In genomic region chr7:27113991-27114866, GRCh38 we compare ENCODE assay signal across 8 cellular contexts. TPM values are rescaled to one million over a fixed set of nuclear protein-coding genes. Genes with fewer than 3 reads are reported as not detected.
DNase-seq lines count a peak whose midpoint lies in the region; TF ChIP-seq lines count a peak whose summit lies in the region.

No MANE protein-coding gene starts in this region.

- peak overlapping the region; percentile 66 for H3K27ac Mint-ChIP-seq in Caco-2 (ENCODE audit: unreplicated experiment)

- no peaks in the 10 kb centered on the region for H3K27me3 Mint-ChIP-seq in Caco-2 (ENCODE audit: insufficient read depth, unreplicated experiment)

- no TSS peak for BruUV-seq in Caco-2 (replicated peaks; lab: Mats Ljungman, UMichigan)
- BruUV-seq in A673 (replicated peaks; lab: Mats Ljungman, UMichigan) = no TSS peak

- H3K4me3 Mint-ChIP-seq in Caco-2 (ENCODE audit: unreplicated experiment) = peak overlapping the region; percentile 76

- peak; percentile 47 to 70 for DNase-seq in Caco-2
- peak; percentile 93 for DNase-seq in NCI-H69 (lab: John Stamatoyannopoulos, UW)
- DNase-seq in esophagus muscularis mucosa (ENCODE audit: extremely low spot score) = no peak
- DNase-seq in ovary = peak in 4 of 5 donors; percentile 41 to 84 (median 59)
- DNase-seq in substantia nigra (lab: John Stamatoyannopoulos, UW) = no peak
- DNase-seq in NCI-H2171 treated with DMSO at 0.1 percent for 48 hours (lab: John Stamatoyannopoulos, UW) = no peak
- DNase-seq in A673 (ENCODE audit: low spot score) = no peak
- no peak for DNase-seq in MM.1S

- H3K27me3 ChIP-seq in Caco-2 (replicated peaks; ENCODE audit: control insufficient read depth, insufficient read depth, low read length) = no peaks in the 10 kb centered on the region
- no peaks in the 10 kb centered on the region for H3K27me3 ChIP-seq in esophagus muscularis mucosa
- peaks cover 3% of the 10 kb centered on the region for H3K27me3 ChIP-seq in ovary
- peaks cover 97% of the 10 kb centered on the region for H3K27me3 ChIP-seq in A673 (replicated peaks; ENCODE audit: insufficient read depth, low read depth, low read length, poor library complexity)
- H3K27me3 ChIP-seq in MM.1S (replicated peaks; ENCODE audit: insufficient read depth, low read length) = peaks cover 30% of the 10 kb centered on the region; the same call in 1 of the 2 replicates

- H3K4me1 ChIP-seq in Caco-2 (peaks cover 56% of the 10 kb centered on the region), esophagus muscularis mucosa (peaks cover 26 to 66% (median 63%) of the 10 kb centered on the region in 4 donors), ovary (ENCODE audit: insufficient read depth) (no peaks in the 10 kb centered on the region), A673 (ENCODE audit: insufficient read depth, low read length, poor library complexity, severe bottlenecking) (no peaks in the 10 kb centered on the region), MM.1S (ENCODE audit: low read length) (no peaks in the 10 kb centered on the region)

- H3K4me1 Mint-ChIP-seq in Caco-2 (ENCODE audit: low read depth, unreplicated experiment) = peaks cover 30% of the 10 kb centered on the region

- TF ChIP-seq EP300 in esophagus muscularis mucosa (IDR thresholded peaks at IDR 0.05) = no peak
- no peak for TF ChIP-seq EP300 in ovary (IDR thresholded peaks at IDR 0.05)

- 21% methylated on average over 14 of the region's 27 CpGs for WGBS in esophagus muscularis mucosa
- WGBS in ovary, 3 donors = 8 to 17% (median 14%) methylated on average over 17 to 27 of the region's 27 CpGs

- CTCF ChIA-PET in Caco-2 (lab: Charles Lee) (interaction anchor here (1.3 to 2.1 kb wide), 3 partner anchors 17 to 76 kb away, joined by 4 to 7 read pairs (median 4); partner anchors contain the start of gene HOXA1), A673 (lab: Charles Lee) (interaction anchor here (0.6 kb wide), 1 partner anchor 47 kb away, joined by 10 read pairs; no protein-coding TSS in a partner anchor)

- H3K9ac ChIP-seq in MM.1S (ENCODE audit: low read length) = no peak overlapping the region

- H3K9me3 ChIP-seq in Caco-2 (no peaks in the 10 kb centered on the region), esophagus muscularis mucosa (no peaks in the 10 kb centered on the region), ovary (no peaks in the 10 kb centered on the region), A673 (ENCODE audit: low read depth, low read length, poor library complexity, severe bottlenecking) (no peaks in the 10 kb centered on the region), MM.1S (replicated peaks; ENCODE audit: insufficient read depth, low read length) (no peaks in the 10 kb centered on the region)

- no peaks in the 10 kb centered on the region for H3K9me2 ChIP-seq in MM.1S (replicated peaks; ENCODE audit: insufficient read depth, low read length)

- no peaks in the 10 kb centered on the region for H4K20me1 ChIP-seq in MM.1S (ENCODE audit: insufficient read depth, low read length)

- no peaks in the 10 kb centered on the region for H3K9me3 Mint-ChIP-seq in Caco-2 (ENCODE audit: unreplicated experiment)

- H3K27ac ChIP-seq in esophagus muscularis mucosa (replicated peaks in 1 of 4) (peak overlapping the region; percentile 96 to 100 (median 99)), ovary (peak overlapping the region; percentile 21 to 80), substantia nigra (ENCODE audit: low read depth, low read length, poor library complexity, severe bottlenecking) (no peak overlapping the region), A673 (ENCODE audit: low read depth, low read length, poor library complexity, severe bottlenecking) (no peak overlapping the region), MM.1S (ENCODE audit: low read length) (no peak overlapping the region)

- H2AFZ ChIP-seq in MM.1S (ENCODE audit: low read length) = no peak overlapping the region

- peaks cover 43% of the 10 kb centered on the region for H3K36me3 Mint-ChIP-seq in Caco-2 (ENCODE audit: insufficient read depth, unreplicated experiment)

- no peaks in the 10 kb centered on the region for H3F3A ChIP-seq in MM.1S (ENCODE audit: insufficient read depth, low read length)

- intact Hi-C loops in Caco-2 (cut with micrococcal nuclease; ENCODE audit: unreplicated experiment) = loop anchor here (2.0 kb wide), 1 partner anchor 17 kb away; the partner anchor contains the start of gene HOXA4
- intact Hi-C loops in esophagus muscularis mucosa (cut with DNase I) = no loop called here
- intact Hi-C loops in ovary (cut with DNase I) = no loop called here
- intact Hi-C loops in A673 (cut with micrococcal nuclease; ENCODE audit: unreplicated experiment) = no loop called here

- no peak overlapping the region for H3K4me2 ChIP-seq in MM.1S (ENCODE audit: low read depth, low read length)

- peak overlapping the region; percentile 53 for H3K4me3 ChIP-seq in Caco-2 (ENCODE audit: low read depth, low read length)
- peak overlapping the region; percentile 68 to 88 (median 77) for H3K4me3 ChIP-seq in esophagus muscularis mucosa
- peak overlapping the region; percentile 49 for H3K4me3 ChIP-seq in ovary
- H3K4me3 ChIP-seq in A673 (ENCODE audit: low read depth, low read length, poor library complexity, severe bottlenecking) = no peak overlapping the region
- no peak overlapping the region for H3K4me3 ChIP-seq in MM.1S (ENCODE audit: low read length)

- no peak for TF ChIP-seq CTCF in Caco-2 (IDR thresholded peaks at IDR 0.05; ENCODE audit: insufficient read depth in 1 of 2, low read depth in 1 of 2, low read length in 1 of 2, severe bottlenecking in 1 of 2, unreplicated experiment in 1 of 2)
- TF ChIP-seq CTCF in esophagus muscularis mucosa (IDR thresholded peaks at IDR 0.05) = no peak
- no peak for TF ChIP-seq CTCF in ovary (IDR thresholded peaks at IDR 0.05)
- TF ChIP-seq CTCF in A673 (conservative IDR thresholded peaks at IDR 0.05; ENCODE audit: low read depth, low read length) = no peak
- TF ChIP-seq CTCF in MM.1S (IDR thresholded peaks at IDR 0.05; ENCODE audit: low read length) = no peak

- TF ChIP-seq POLR2A in esophagus muscularis mucosa (IDR thresholded peaks at IDR 0.05; ENCODE audit: low read depth) (no peak), ovary (IDR thresholded peaks at IDR 0.05) (no peak)

- H3K36me3 ChIP-seq in Caco-2 (ENCODE audit: control insufficient read depth, insufficient read depth, low read length) (no peaks in the 10 kb centered on the region; the same call in 1 of the 2 replicates), esophagus muscularis mucosa (no peaks in the 10 kb centered on the region), ovary (no peaks in the 10 kb centered on the region), A673 (ENCODE audit: insufficient read depth, low read length, poor library complexity, severe bottlenecking) (no peaks in the 10 kb centered on the region), MM.1S (replicated peaks; ENCODE audit: insufficient read depth, low read length) (no peaks in the 10 kb centered on the region)

- no peaks in the 10 kb centered on the region for H3K79me2 ChIP-seq in MM.1S (ENCODE audit: low read length)

- POLR2A ChIA-PET in Caco-2 (lab: Charles Lee) (interaction anchor here (0.9 to 2.7 kb wide), 5 partner anchors 8 to 250 kb away, joined by 3 to 19 read pairs (median 6); partner anchors contain the start of genes HOXA4 and SKAP2), A673 (lab: Charles Lee; ENCODE audit: low non-redundant PET) (no interaction called here)

RNA-seq across cellular contexts. Expression of gene HOXA2, which starts 11.7 kb away (rescaled TPM):
- total RNA-seq in Caco-2 (2022) (1.5 and 1.8 TPM in 2 replicates), esophagus muscularis mucosa (1 to 10 TPM; 3.3 to 5.4 (median 4.4) TPM), ovary (1 to 10 TPM in 3 of 7 donors, under 1 TPM in 2, not detected in 2; 0.36 to 9.0 (median 1.1) TPM), A673 (2021) (not detected in 2 replicates)
- 1 to 10 TPM in 1 of 2 donors, under 1 TPM in 1; 0.73 to 1.8 TPM for polyA plus RNA-seq in ovary

RNA-seq across cellular contexts. Expression of gene HOXA4, which starts 16.3 kb away (rescaled TPM):
- total RNA-seq in Caco-2 (2022) (4.8 and 5.5 TPM in 2 replicates), esophagus muscularis mucosa (10 to 100 TPM; 12.5 to 26.8 (median 18.1) TPM), ovary (10 to 100 TPM in 2 of 7 donors, 1 to 10 TPM in 3, under 1 TPM in 2; 0.22 to 34.0 (median 2.3) TPM), A673 (2021) (not detected in 2 replicates)
- polyA plus RNA-seq in ovary = 10 to 100 TPM in 1 of 2 donors, 1 to 10 TPM in 1; 6.6 to 12.9 TPM

RNA-seq across cellular contexts. Expression of gene HOXA1, which starts 18.4 kb away (rescaled TPM):
- total RNA-seq in Caco-2 (2022) (18.5 and 18.8 TPM in 2 replicates), esophagus muscularis mucosa (1 to 10 TPM in 1 of 4 donors, under 1 TPM in 3; 0.17 to 1.4 (median 0.56) TPM), ovary (1 to 10 TPM in 3 of 7 donors, under 1 TPM in 4; 0.23 to 1.5 (median 0.62) TPM), A673 (2021) (not detected in 2 replicates)
- under 1 TPM; 0.45 to 0.88 TPM for polyA plus RNA-seq in ovary

RNA-seq across cellular contexts. Expression of gene HOXA5, which starts 29.3 kb away (rescaled TPM):
- 4.3 and 4.9 TPM in 2 replicates for total RNA-seq in Caco-2 (2022)
- 10 to 100 TPM in 3 of 4 donors, 1 to 10 TPM in 1; 7.8 to 24.8 (median 14.7) TPM for total RNA-seq in esophagus muscularis mucosa
- total RNA-seq in ovary = 10 to 100 TPM in 2 of 7 donors, 1 to 10 TPM in 2, under 1 TPM in 3; 0.40 to 29.6 (median 1.4) TPM
- polyA plus RNA-seq in ovary = 1 to 10 TPM; 1.8 to 5.6 TPM
- total RNA-seq in A673 (2021) = not detected in 2 replicates

RNA-seq across cellular contexts. Expression of gene HOXA6, which starts 33.3 kb away (rescaled TPM):
- total RNA-seq in Caco-2 (2022) = 5.6 and 8.1 TPM in 2 replicates
- under 1 TPM in 2 of 4 donors, not detected in 2; 0.66 to 0.92 TPM for total RNA-seq in esophagus muscularis mucosa
- 1 to 10 TPM in 3 of 7 donors, under 1 TPM in 4; 0.32 to 4.2 (median 0.43) TPM for total RNA-seq in ovary
- under 1 TPM in 1 of 2 donors, not detected in 1; 0.29 TPM for polyA plus RNA-seq in ovary
- not detected in 2 replicates for total RNA-seq in A673 (2021)

Comparison
In these comparisons a context has a peak if more than half of its experiments do, and no peak if none do; other contexts are left out.
1. DNase-seq: peak in Caco-2 (2 of 2), NCI-H69 (single experiment) and ovary (4 of 5); none in esophagus muscularis mucosa (single experiment), substantia nigra (0 of 49), NCI-H2171 treated with DMSO at 0.1 percent for 48 hours (single experiment), A673 (single experiment) and MM.1S (single experiment).
2. H3K4me3 ChIP-seq: peak in Caco-2 (single experiment), esophagus muscularis mucosa (4 of 4) and ovary (single experiment); none in A673 (single experiment) and MM.1S (single experiment).
3. H3K27ac ChIP-seq: peak in esophagus muscularis mucosa (4 of 4) and ovary (2 of 2); none in substantia nigra (single experiment), A673 (single experiment) and MM.1S (single experiment).